ENCODE assay signal across 8 cellular contexts in the genomic region with DNA sequence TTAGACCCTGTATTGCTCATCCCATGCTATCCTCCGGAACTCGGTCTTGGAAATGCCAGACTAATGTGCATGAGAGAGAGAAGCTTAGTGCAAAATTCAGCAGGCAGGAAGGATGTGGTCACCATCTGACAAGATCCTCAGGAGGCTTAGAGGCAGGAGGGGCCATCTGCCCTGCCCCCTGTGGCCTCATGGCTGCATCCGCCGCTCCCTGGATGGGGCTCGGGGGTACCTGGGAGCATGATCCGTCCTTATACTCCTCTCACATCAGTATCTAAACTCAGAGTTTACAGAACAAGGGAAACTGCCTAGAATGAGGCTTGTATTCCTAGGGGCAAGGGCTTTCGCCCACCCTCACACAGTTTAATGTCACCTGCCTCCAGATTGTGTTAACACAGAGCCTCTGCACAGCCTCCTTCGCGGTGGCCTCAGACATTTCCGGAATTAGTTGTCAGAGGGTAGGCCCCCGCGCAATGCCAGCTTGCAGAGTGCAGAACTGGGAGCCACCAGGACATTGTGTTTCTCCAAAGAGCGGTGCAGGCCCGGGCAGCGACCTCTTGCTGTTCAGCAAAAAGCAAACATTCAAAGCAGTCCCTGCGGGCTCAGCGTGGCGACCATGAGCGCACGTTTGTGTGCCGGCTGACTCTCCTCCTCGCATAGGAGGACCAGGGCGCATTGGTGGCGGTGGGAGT. TPM values are rescaled to one million over a fixed set of nuclear protein-coding genes. Genes with fewer than 3 reads are reported as not detected.
DNase-seq lines count a peak whose midpoint lies in the region; ATAC-seq and TF ChIP-seq lines count a peak whose summit lies in the region.

No MANE protein-coding gene starts in this region.

- H3K27me3 ChIP-seq in GM06990 (replicated peaks; ENCODE audit: control insufficient read depth, insufficient read depth, low read length) (no peaks in the 10 kb centered on the region), breast epithelium (peaks cover 0 to 3% of the 10 kb centered on the region in 2 donors)

- no peaks in the 10 kb centered on the region for H3K4me1 ChIP-seq in breast epithelium

- POLR2A ChIA-PET in GM10248 (lab: Yijun Ruan, JAX), result no interaction called here

- TF ChIP-seq CTCF in GM06990 (IDR thresholded peaks at IDR 0.05; ENCODE audit: insufficient read depth, low read length, poor library complexity, severe bottlenecking) (no peak), breast epithelium (IDR thresholded peaks at IDR 0.05) (no peak), GM10248 (IDR thresholded peaks at IDR 0.05; ENCODE audit: control extremely low read depth, extremely low read depth, low read depth, missing control alignments) (no peak)

- no peak for ATAC-seq in HG02938 (IDR thresholded peaks at IDR 0.05; ENCODE audit: unreplicated experiment)

- H3K36me3 ChIP-seq in GM06990 (ENCODE audit: control insufficient read depth, insufficient read depth, low read length), result no peaks in the 10 kb centered on the region
- no peaks in the 10 kb centered on the region for H3K36me3 ChIP-seq in breast epithelium

- intact Hi-C loops in breast epithelium (cut with DNase I; ENCODE audit: low total_unique reads), result no loop called here

- CTCF ChIA-PET in GM10248 (lab: Yijun Ruan, JAX), result interaction anchor here (1.0 to 2.1 kb wide), 4 partner anchors 9 to 536 kb away, joined by 3 to 9 read pairs (median 4); no protein-coding TSS in a partner anchor

- peak; percentile 20 for DNase-seq in GM06990 (ENCODE audit: extremely low read depth, insufficient read length)
- peak; percentile 63 for DNase-seq in NCI-H1092 (lab: John Stamatoyannopoulos, UW)
- peak; percentile 16 for DNase-seq in activated T-cell treated with anti-CD3 and anti-CD28 coated beads for 1 hour (ENCODE audit: low read depth)
- peak; percentile 3 for DNase-seq in midbrain (lab: John Stamatoyannopoulos, UW)
- no peak for DNase-seq in NCI-H2196 treated with DMSO at 0.1 percent for 48 hours (lab: John Stamatoyannopoulos, UW; ENCODE audit: unreplicated experiment)
- no peak for DNase-seq in breast epithelium (ENCODE audit: low spot score in 2 of 2)
- DNase-seq in GM10248 (ENCODE audit: extremely low spot score), result no peak

- H3K27ac ChIP-seq in breast epithelium, result no peak overlapping the region

- no peaks in the 10 kb centered on the region for H3K9me3 ChIP-seq in breast epithelium

- no peak for TF ChIP-seq POLR2A in breast epithelium (IDR thresholded peaks at IDR 0.05)

- H3K4me3 ChIP-seq in GM06990 (replicated peaks; ENCODE audit: low read depth, low read length) (no peak overlapping the region), breast epithelium (no peak overlapping the region)

RNA-seq across cellular contexts. Expression of a gene that starts 39.2 kb away (rescaled TPM):
- total RNA-seq in breast epithelium, result 1 to 10 TPM in 1 of 3 donors, under 1 TPM in 2; 0.32 to 1.2 (median 0.33) TPM

Comparison
In these comparisons a context has a peak if more than half of its experiments do, and no peak if none do; other contexts are left out.
1. DNase-seq: peak in GM06990 (single experiment), NCI-H1092 (single experiment), activated T-cell treated with anti-CD3 and anti-CD28 coated beads for 1 hour (single experiment) and midbrain (single experiment); none in NCI-H2196 treated with DMSO at 0.1 percent for 48 hours (single experiment), breast epithelium (0 of 2) and GM10248 (single experiment).